20 cellular contexts compared by ENCODE assay signal in genomic region chr12:91191516-91192111, GRCh38. TPM values are rescaled to one million over a fixed set of nuclear protein-coding genes. Genes with fewer than 3 reads are reported as not detected.
"Had no signal": no experiment of that assay in that cellular context is flagged by ENCODE, and none has a peak within 500 bp of the region (broad histone marks: within the 10 kb centered on the region; RNA-seq: fewer than 3 reads in every experiment).

No MANE protein-coding gene starts in this region.

- H3K4me3 Mint-ChIP-seq: activated B cell treated with CpG ODN at 0.5 μM for 24 hours; activated CD4-positive, alpha-beta memory T cell treated with anti-CD3 and anti-CD28 coated beads for 36 hours; activated CD8-positive, alpha-beta memory T cell treated with anti-CD3 and anti-CD28 coated beads, Interleukin-2, amount 10 ng/mL, durations not matched to agents 7 days and 5 days; activated naive CD8-positive, alpha-beta T cell treated with anti-CD3 and anti-CD28 coated beads, Interleukin-2, amount 10 ng/mL, durations not matched to agents 7 days and 5 days; activated T-helper 17 cell treated with anti-CD3 and anti-CD28 coated beads, Interleukin-2, amount 50 U/mL, for 72 hours had no signal

- H3K4me1 Mint-ChIP-seq: activated B cell treated with CpG ODN at 0.5 μM for 24 hours; activated CD8-positive, alpha-beta memory T cell treated with anti-CD3 and anti-CD28 coated beads, Interleukin-2, amount 10 ng/mL, durations not matched to agents 7 days and 5 days; activated naive CD8-positive, alpha-beta T cell treated with anti-CD3 and anti-CD28 coated beads, Interleukin-2, amount 10 ng/mL, durations not matched to agents 7 days and 5 days; activated T-helper 17 cell treated with anti-CD3 and anti-CD28 coated beads, Interleukin-2, amount 50 U/mL, for 72 hours had no signal

- H3K9me3 Mint-ChIP-seq: activated T-helper 17 cell treated with anti-CD3 and anti-CD28 coated beads, Interleukin-2, amount 50 U/mL, for 72 hours had no signal

- H3K36me3 Mint-ChIP-seq: activated CD4-positive, alpha-beta memory T cell treated with anti-CD3 and anti-CD28 coated beads for 36 hours; activated CD8-positive, alpha-beta memory T cell treated with anti-CD3 and anti-CD28 coated beads, Interleukin-2, amount 10 ng/mL, durations not matched to agents 7 days and 5 days; activated naive CD8-positive, alpha-beta T cell treated with anti-CD3 and anti-CD28 coated beads, Interleukin-2, amount 10 ng/mL, durations not matched to agents 7 days and 5 days had no signal

- ATAC-seq: activated CD8-positive, alpha-beta memory T cell treated with anti-CD3 and anti-CD28 coated beads, Interleukin-2, amount 10 ng/mL, durations not matched to agents 7 days and 5 days; activated T-helper 17 cell treated with anti-CD3 and anti-CD28 coated beads, Interleukin-2, amount 50 U/mL, for 72 hours; foreskin keratinocyte; left lobe of liver; SK-N-SH treated with all-trans-retinoic acid at 6 μM for 48 hours had no signal

- H3K27me3 Mint-ChIP-seq: activated CD8-positive, alpha-beta memory T cell treated with anti-CD3 and anti-CD28 coated beads, Interleukin-2, amount 10 ng/mL, durations not matched to agents 7 days and 5 days; activated naive CD8-positive, alpha-beta T cell treated with anti-CD3 and anti-CD28 coated beads, Interleukin-2, amount 10 ng/mL, durations not matched to agents 7 days and 5 days had no signal

- H3K27ac Mint-ChIP-seq: activated B cell treated with CpG ODN at 0.5 μM for 24 hours; activated CD4-positive, alpha-beta memory T cell treated with anti-CD3 and anti-CD28 coated beads for 36 hours; activated CD8-positive, alpha-beta memory T cell treated with anti-CD3 and anti-CD28 coated beads, Interleukin-2, amount 10 ng/mL, durations not matched to agents 7 days and 5 days; activated naive CD8-positive, alpha-beta T cell treated with anti-CD3 and anti-CD28 coated beads, Interleukin-2, amount 10 ng/mL, durations not matched to agents 7 days and 5 days; activated T-helper 17 cell treated with anti-CD3 and anti-CD28 coated beads, Interleukin-2, amount 50 U/mL, for 72 hours had no signal

- DNase-seq: activated B cell treated with CpG ODN at 0.5 μM for 24 hours; activated CD4-positive, alpha-beta memory T cell treated with anti-CD3 and anti-CD28 coated beads for 36 hours; activated CD4-positive, alpha-beta T cell treated with anti-CD3 and anti-CD28 coated beads for 4 hours; activated CD8-positive, alpha-beta memory T cell treated with anti-CD3 and anti-CD28 coated beads, Interleukin-2, amount 10 ng/mL, durations not matched to agents 7 days and 5 days; activated naive CD4-positive, alpha-beta T cell; activated naive CD8-positive, alpha-beta T cell treated with anti-CD3 and anti-CD28 coated beads, Interleukin-2, amount 10 ng/mL, durations not matched to agents 7 days and 5 days; aorta; cerebellar nuclear complex; dermis blood vessel endothelial cell; effector memory CD4-positive, alpha-beta T cell; foreskin keratinocyte; glutamatergic neuron; hippocampal formation; stomach; T-helper 1 cell; T-helper 9 cell had no signal

RNA-seq across cellular contexts. Expression of gene DCN, which starts 9.0 kb away (rescaled TPM):
- total RNA-seq: activated B cell treated with CpG ODN at 0.5 μM for 24 hours; activated CD4-positive, alpha-beta memory T cell treated with anti-CD3 and anti-CD28 coated beads for 36 hours; activated CD8-positive, alpha-beta memory T cell treated with anti-CD3 and anti-CD28 coated beads, Interleukin-2, amount 10 ng/mL, durations not matched to agents 7 days and 5 days; activated naive CD8-positive, alpha-beta T cell treated with anti-CD3 and anti-CD28 coated beads, Interleukin-2, amount 10 ng/mL, durations not matched to agents 7 days and 5 days; activated T-helper 17 cell treated with anti-CD3 and anti-CD28 coated beads, Interleukin-2, amount 50 U/mL, for 72 hours had no signal
- polyA plus RNA-seq: neural cell had no signal
